In the genomic region with DNA sequence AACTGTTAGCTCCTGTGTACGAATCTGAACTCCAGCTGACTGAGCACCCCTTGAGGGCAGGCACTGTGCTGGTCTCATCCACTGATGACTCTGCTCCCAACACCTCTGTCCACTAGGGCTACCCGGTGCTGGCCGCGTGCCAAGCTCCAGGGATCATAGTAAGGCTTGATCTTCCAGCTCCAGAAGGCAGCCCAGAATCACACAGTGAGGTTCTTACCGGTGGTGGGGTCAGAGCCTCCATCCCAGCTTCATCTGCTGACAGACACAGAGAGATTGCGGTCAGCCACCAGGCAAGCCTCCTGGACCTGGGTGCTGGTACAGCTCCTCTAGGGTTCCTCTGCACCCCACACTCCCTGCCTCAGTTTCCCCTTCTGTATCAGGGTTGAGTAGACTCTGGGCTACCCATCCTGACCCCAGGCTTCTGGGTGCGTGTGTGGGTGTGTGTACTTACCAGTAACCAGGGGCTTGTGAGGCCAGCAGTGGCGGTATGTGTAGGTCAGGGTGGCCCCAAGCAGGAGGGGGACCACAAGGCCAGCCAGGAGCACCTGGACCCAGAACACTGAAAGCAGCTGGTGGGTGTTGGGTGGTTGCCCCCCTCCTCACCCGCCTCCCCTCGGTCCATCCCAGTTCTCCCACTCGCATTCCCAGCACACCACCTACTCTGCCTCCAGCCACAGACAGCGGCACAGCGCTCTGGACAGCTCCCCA, we compare ENCODE assay signal across 2 cellular contexts.
TF ChIP-seq lines count a peak whose summit lies in the region.

No MANE protein-coding gene starts in this region.

TF ChIP-seq in HCT116, 20 proteins besides CTCF, POLR2A, EP300 and RAD21:
- no peak for TF ChIP-seq ELF1 (IDR thresholded peaks at IDR 0.05; ENCODE audit: borderline replicate concordance, low read depth)
- no peak for TF ChIP-seq CEBPB (IDR thresholded peaks at IDR 0.05; ENCODE audit: low read depth)
- no peak for TF ChIP-seq TCF7L2 (IDR thresholded peaks at IDR 0.05; ENCODE audit: borderline replicate concordance, extremely low read depth, insufficient read depth, insufficient read length)
- no peak for TF ChIP-seq FOSL1 (IDR thresholded peaks at IDR 0.05; ENCODE audit: low read depth)
- no peak for TF ChIP-seq MAX (IDR thresholded peaks at IDR 0.05)
- no peak for TF ChIP-seq SP1 (IDR thresholded peaks at IDR 0.05; ENCODE audit: low read depth)
- TF ChIP-seq EZH2 (IDR thresholded peaks at IDR 0.05): no peak
- TF ChIP-seq EGR1 (IDR thresholded peaks at IDR 0.05; ENCODE audit: low read depth): no peak
- TF ChIP-seq JUND (IDR thresholded peaks at IDR 0.05): 0 out of 2 replicates have a peak, but pooled peaks have one; percentile 22

TF ChIP-seq in HepG2, 621 proteins besides CTCF, POLR2A, EP300 and RAD21 (continues in another document):
- TF ChIP-seq ZNF776 (CRISPR knock-in tag; IDR thresholded peaks at IDR 0.05) (peak; percentile 55; the same call in 1 of the 2 replicates), FOXA1 (IDR thresholded peaks at IDR 0.05) (no peak), FOXA1 (CRISPR knock-in tag; IDR thresholded peaks at IDR 0.05) (no peak), PITX1 (CRISPR knock-in tag; IDR thresholded peaks at IDR 0.05) (peak; percentile 25; the same call in 1 of the 2 replicates), ATF7 (IDR thresholded peaks at IDR 0.05) (no peak), ATF7 (CRISPR knock-in tag; IDR thresholded peaks at IDR 0.05) (0 out of 2 replicates have a peak, but pooled peaks have one; percentile 35), HNRNPL (IDR thresholded peaks at IDR 0.05; ENCODE audit: low read depth, low read length) (no peak), KDM5B (CRISPR knock-in tag; IDR thresholded peaks at IDR 0.05; ENCODE audit: borderline replicate concordance) (no peak), NRL (CRISPR knock-in tag; IDR thresholded peaks at IDR 0.05; ENCODE audit: borderline replicate concordance) (no peak), KLF15 (CRISPR knock-in tag; IDR thresholded peaks at IDR 0.05; ENCODE audit: borderline replicate concordance) (no peak), CREB1 (IDR thresholded peaks at IDR 0.05) (no peak), CREB1 (CRISPR knock-in tag; IDR thresholded peaks at IDR 0.05) (peak; percentile 42; the same call in 1 of the 2 replicates), ZNF44 (CRISPR knock-in tag; IDR thresholded peaks at IDR 0.05) (no peak), REST (IDR thresholded peaks at IDR 0.05; ENCODE audit: borderline replicate concordance in 1 of 2, low read depth in 1 of 2, low read length in 2 of 2) (0 out of 4 replicates have a peak, but pooled peaks of 1 of the 2 experiments have one; percentile 3), ZSCAN21 (CRISPR knock-in tag; IDR thresholded peaks at IDR 0.05; ENCODE audit: borderline replicate concordance) (peak; percentile 57; the same call in 1 of the 2 replicates), ZNF431 (CRISPR knock-in tag; IDR thresholded peaks at IDR 0.05; ENCODE audit: borderline replicate concordance, low read depth) (no peak; the same call in 1 of the 2 replicates), NONO (IDR thresholded peaks at IDR 0.05) (no peak), NONO (CRISPR knock-in tag; conservative IDR thresholded peaks at IDR 0.05) (peak; percentile 69), ZNF616 (CRISPR knock-in tag; IDR thresholded peaks at IDR 0.05; ENCODE audit: low read depth) (0 out of 2 replicates have a peak, but pooled peaks have one; percentile 8), SNRNP70 (IDR thresholded peaks at IDR 0.05; ENCODE audit: low read depth, low read length) (no peak), ZNF768 (CRISPR knock-in tag; IDR thresholded peaks at IDR 0.05) (no peak), ARNT2 (CRISPR knock-in tag; IDR thresholded peaks at IDR 0.05; ENCODE audit: low read depth) (no peak), ZBTB26 (CRISPR knock-in tag; IDR thresholded peaks at IDR 0.05; ENCODE audit: borderline replicate concordance) (no peak), SMC3 (IDR thresholded peaks at IDR 0.05; ENCODE audit: low read length) (no peak), GATAD2A (CRISPR knock-in tag; IDR thresholded peaks at IDR 0.05) (no peak), ZFYVE20 (CRISPR knock-in tag; IDR thresholded peaks at IDR 0.05; ENCODE audit: borderline replicate concordance, low read depth) (0 out of 2 replicates have a peak, but pooled peaks have one; percentile 41), TBX2 (CRISPR knock-in tag; IDR thresholded peaks at IDR 0.05; ENCODE audit: borderline replicate concordance) (no peak), JUN (CRISPR knock-in tag; IDR thresholded peaks at IDR 0.05) (no peak), ARID2 (CRISPR knock-in tag; IDR thresholded peaks at IDR 0.05; ENCODE audit: borderline replicate concordance) (0 out of 2 replicates have a peak, but pooled peaks have one; percentile 22), SOX5 (CRISPR knock-in tag; IDR thresholded peaks at IDR 0.05; ENCODE audit: borderline replicate concordance) (0 out of 2 replicates have a peak, but pooled peaks have one; percentile 7), ZFP62 (CRISPR knock-in tag; IDR thresholded peaks at IDR 0.05) (no peak), ZMYM3 (CRISPR knock-in tag; IDR thresholded peaks at IDR 0.05) (peak; percentile 54; the same call in 1 of the 2 replicates), RBM22 (optimal IDR thresholded peaks at IDR 0.05; ENCODE audit: low read length) (peak; percentile 69), ATM (IDR thresholded peaks at IDR 0.05; ENCODE audit: borderline replicate concordance) (no peak), ZNF607 (CRISPR knock-in tag; IDR thresholded peaks at IDR 0.05; ENCODE audit: borderline replicate concordance) (0 out of 2 replicates have a peak, but pooled peaks have one; percentile 64), MEIS1 (CRISPR knock-in tag; IDR thresholded peaks at IDR 0.05; ENCODE audit: borderline replicate concordance) (no peak), ISL2 (CRISPR knock-in tag; IDR thresholded peaks at IDR 0.05) (no peak), HHEX (CRISPR knock-in tag; IDR thresholded peaks at IDR 0.05) (no peak), GTF3A (CRISPR knock-in tag; conservative IDR thresholded peaks at IDR 0.05) (no peak), ELF1 (CRISPR knock-in tag; IDR thresholded peaks at IDR 0.05) (no peak), ZNF775 (CRISPR knock-in tag; IDR thresholded peaks at IDR 0.05; ENCODE audit: borderline replicate concordance) (no peak), ATF2 (CRISPR knock-in tag; IDR thresholded peaks at IDR 0.05) (no peak), CAMTA2 (CRISPR knock-in tag; IDR thresholded peaks at IDR 0.05; ENCODE audit: borderline replicate concordance) (0 out of 2 replicates have a peak, but pooled peaks have one; percentile 38), SRY (CRISPR knock-in tag; IDR thresholded peaks at IDR 0.05) (0 out of 2 replicates have a peak, but pooled peaks have one; percentile 52), AGO1 (IDR thresholded peaks at IDR 0.05; ENCODE audit: low read depth, low read length, poor library complexity, severe bottlenecking) (peak; percentile 99), ZBTB44 (CRISPR knock-in tag; IDR thresholded peaks at IDR 0.05) (no peak), ZNF792 (CRISPR knock-in tag; IDR thresholded peaks at IDR 0.05) (no peak), BHLHE40 (IDR thresholded peaks at IDR 0.05; ENCODE audit: low read length) (no peak), ZFP37 (CRISPR knock-in tag; IDR thresholded peaks at IDR 0.05; ENCODE audit: borderline replicate concordance) (no peak)
- TF ChIP-seq, protein P1, sequence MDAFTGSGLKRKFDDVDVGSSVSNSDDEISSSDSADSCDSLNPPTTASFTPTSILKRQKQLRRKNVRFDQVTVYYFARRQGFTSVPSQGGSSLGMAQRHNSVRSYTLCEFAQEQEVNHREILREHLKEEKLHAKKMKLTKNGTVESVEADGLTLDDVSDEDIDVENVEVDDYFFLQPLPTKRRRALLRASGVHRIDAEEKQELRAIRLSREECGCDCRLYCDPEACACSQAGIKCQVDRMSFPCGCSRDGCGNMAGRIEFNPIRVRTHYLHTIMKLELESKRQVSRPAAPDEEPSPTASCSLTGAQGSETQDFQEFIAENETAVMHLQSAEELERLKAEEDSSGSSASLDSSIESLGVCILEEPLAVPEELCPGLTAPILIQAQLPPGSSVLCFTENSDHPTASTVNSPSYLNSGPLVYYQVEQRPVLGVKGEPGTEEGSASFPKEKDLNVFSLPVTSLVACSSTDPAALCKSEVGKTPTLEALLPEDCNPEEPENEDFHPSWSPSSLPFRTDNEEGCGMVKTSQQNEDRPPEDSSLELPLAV (CRISPR knock-in tag; conservative IDR thresholded peaks at IDR 0.05; ENCODE audit: low read depth): no peak
- TF ChIP-seq, protein P2, sequence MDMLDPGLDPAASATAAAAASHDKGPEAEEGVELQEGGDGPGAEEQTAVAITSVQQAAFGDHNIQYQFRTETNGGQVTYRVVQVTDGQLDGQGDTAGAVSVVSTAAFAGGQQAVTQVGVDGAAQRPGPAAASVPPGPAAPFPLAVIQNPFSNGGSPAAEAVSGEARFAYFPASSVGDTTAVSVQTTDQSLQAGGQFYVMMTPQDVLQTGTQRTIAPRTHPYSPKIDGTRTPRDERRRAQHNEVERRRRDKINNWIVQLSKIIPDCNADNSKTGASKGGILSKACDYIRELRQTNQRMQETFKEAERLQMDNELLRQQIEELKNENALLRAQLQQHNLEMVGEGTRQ (IDR thresholded peaks at IDR 0.05; ENCODE audit: low read depth, low read length): 0 out of 2 replicates have a peak, but pooled peaks have one; percentile 20
- TF ChIP-seq, protein P2 (CRISPR knock-in tag; IDR thresholded peaks at IDR 0.05; ENCODE audit: borderline replicate concordance): no peak
- TF ChIP-seq, protein P3, sequence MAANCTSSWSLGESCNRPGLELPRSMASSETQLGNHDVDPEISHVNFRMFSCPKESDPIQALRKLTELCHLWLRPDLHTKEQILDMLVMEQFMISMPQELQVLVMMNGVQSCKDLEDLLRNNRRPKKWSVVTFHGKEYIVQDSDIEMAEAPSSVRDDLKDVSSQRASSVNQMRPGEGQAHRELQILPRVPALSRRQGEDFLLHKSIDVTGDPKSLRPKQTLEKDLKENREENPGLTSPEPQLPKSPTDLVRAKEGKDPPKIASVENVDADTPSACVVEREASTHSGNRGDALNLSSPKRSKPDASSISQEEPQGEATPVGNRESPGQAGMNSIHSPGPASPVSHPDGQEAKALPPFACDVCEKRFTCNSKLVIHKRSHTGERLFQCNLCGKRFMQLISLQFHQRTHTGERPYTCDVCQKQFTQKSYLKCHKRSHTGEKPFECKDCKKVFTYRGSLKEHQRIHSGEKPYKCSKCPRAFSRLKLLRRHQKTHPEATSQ (CRISPR knock-in tag; IDR thresholded peaks at IDR 0.05; ENCODE audit: borderline replicate concordance): 0 out of 2 replicates have a peak, but pooled peaks have one; percentile 23
